In the genomic region with DNA sequence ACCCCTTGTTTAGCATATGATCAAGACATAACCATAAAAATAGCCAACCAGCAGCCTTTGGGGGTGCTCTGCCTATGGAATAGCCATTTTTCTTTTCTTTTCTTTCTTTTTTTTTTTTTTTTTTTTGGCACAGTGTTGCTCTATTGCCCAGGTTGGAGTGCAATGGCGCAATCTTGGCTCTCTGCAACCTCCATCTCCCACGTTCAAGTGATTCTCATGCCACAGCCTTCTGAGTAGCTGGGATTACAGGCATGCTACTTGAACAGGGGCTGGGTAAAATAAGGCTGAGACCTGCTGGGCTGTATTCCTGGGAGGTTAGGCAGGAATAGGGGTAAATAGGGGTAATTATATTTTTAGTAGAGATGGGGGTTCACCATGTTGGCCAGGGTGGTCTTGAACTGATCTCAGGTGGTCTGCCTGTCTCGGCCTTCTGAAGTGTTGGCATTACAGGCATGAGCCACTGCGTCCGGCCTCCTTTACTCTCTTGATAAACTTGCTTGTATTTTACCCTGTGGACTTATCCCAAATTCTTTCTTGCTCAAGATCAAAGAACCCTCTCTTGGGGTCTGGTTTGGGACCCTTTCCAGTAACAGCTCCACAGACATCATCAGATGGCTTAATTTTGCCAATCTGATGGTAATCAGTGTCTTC, we compare ENCODE assay signal across 15 cellular contexts. TPM values are rescaled to one million over a fixed set of nuclear protein-coding genes. Genes with fewer than 3 reads are reported as not detected.
"Had no signal": no experiment of that assay in that cellular context is flagged by ENCODE, and none has a peak within 500 bp of the region (broad histone marks: within the 10 kb centered on the region; RNA-seq: fewer than 3 reads in every experiment).

No MANE protein-coding gene starts in this region.

- H3K4me3 ChIP-seq: neural progenitor cell, ovary, smooth muscle cell, transverse colon had no signal

- H3K27me3 ChIP-seq: ovary, transverse colon had no signal

- H3K9me3 Mint-ChIP-seq: activated T-helper 17 cell treated with anti-CD3 and anti-CD28 coated beads, Interleukin-2, amount 50 U/mL, for 72 hours; central memory CD8-positive, alpha-beta T cell; effector memory CD8-positive, alpha-beta T cell; stimulated activated effector memory CD8-positive, alpha-beta T cell treated with anti-CD3 and anti-CD28 coated beads, Interleukin-12 subunit alpha, Interleukin-12 subunit beta, amount 100 ng/mL, for 72 hours had no signal

- H2AFZ ChIP-seq: neural progenitor cell had no signal

- H3K36me3 Mint-ChIP-seq: neural progenitor cell; stimulated activated effector memory CD8-positive, alpha-beta T cell treated with anti-CD3 and anti-CD28 coated beads, Interleukin-12 subunit alpha, Interleukin-12 subunit beta, amount 100 ng/mL, for 72 hours had no signal

- H3K9me3 ChIP-seq: ovary, transverse colon had no signal

- H3K4me3 Mint-ChIP-seq: activated naive CD4-positive, alpha-beta T cell treated with anti-CD3 and anti-CD28 coated beads, Interleukin-2, amount 10 ng/mL, durations not matched to agents 7 days and 5 days; activated T-helper 17 cell treated with anti-CD3 and anti-CD28 coated beads, Interleukin-2, amount 50 U/mL, for 72 hours; central memory CD8-positive, alpha-beta T cell; effector memory CD8-positive, alpha-beta T cell; neural progenitor cell; stimulated activated effector memory CD8-positive, alpha-beta T cell treated with anti-CD3 and anti-CD28 coated beads, Interleukin-12 subunit alpha, Interleukin-12 subunit beta, amount 100 ng/mL, for 72 hours had no signal

- H3K27ac Mint-ChIP-seq: activated naive CD4-positive, alpha-beta T cell treated with anti-CD3 and anti-CD28 coated beads, Interleukin-2, amount 10 ng/mL, durations not matched to agents 7 days and 5 days; activated T-helper 17 cell treated with anti-CD3 and anti-CD28 coated beads, Interleukin-2, amount 50 U/mL, for 72 hours; effector memory CD8-positive, alpha-beta T cell; neural progenitor cell; stimulated activated effector memory CD8-positive, alpha-beta T cell treated with anti-CD3 and anti-CD28 coated beads, Interleukin-12 subunit alpha, Interleukin-12 subunit beta, amount 100 ng/mL, for 72 hours had no signal

- H3K4me1 Mint-ChIP-seq: activated T-helper 17 cell treated with anti-CD3 and anti-CD28 coated beads, Interleukin-2, amount 50 U/mL, for 72 hours; central memory CD8-positive, alpha-beta T cell; neural progenitor cell had no signal

- H3K4me2 ChIP-seq: neural progenitor cell, smooth muscle cell had no signal

- H3K36me3 ChIP-seq: neural progenitor cell, ovary, transverse colon, WERI-Rb-1 had no signal

- ATAC-seq: activated T-helper 17 cell treated with anti-CD3 and anti-CD28 coated beads, Interleukin-2, amount 50 U/mL, for 72 hours; effector memory CD8-positive, alpha-beta T cell; stimulated activated effector memory CD8-positive, alpha-beta T cell treated with anti-CD3 and anti-CD28 coated beads, Interleukin-12 subunit alpha, Interleukin-12 subunit beta, amount 100 ng/mL, for 72 hours had no signal

- DNase-seq: activated CD4-positive, alpha-beta T cell treated with anti-CD3 and anti-CD28 coated beads for 48 hours; activated naive CD4-positive, alpha-beta T cell treated with anti-CD3 and anti-CD28 coated beads, Interleukin-2, amount 10 ng/mL, durations not matched to agents 7 days and 5 days; activated T-cell treated with anti-CD3 and anti-CD28 coated beads for 4 hours; effector memory CD8-positive, alpha-beta T cell; erythroblast; retina; T1000; transverse colon; WERI-Rb-1 had no signal

- H3K27ac ChIP-seq: neural progenitor cell, ovary, WERI-Rb-1 had no signal

RNA-seq across cellular contexts. Expression of a gene that starts 5.8 kb away (rescaled TPM):
- total RNA-seq: activated T-helper 17 cell treated with anti-CD3 and anti-CD28 coated beads, Interleukin-2, amount 50 U/mL, for 72 hours had no signal
